Comparison of ENCODE assay signal across 8 cellular contexts in the genomic region with DNA sequence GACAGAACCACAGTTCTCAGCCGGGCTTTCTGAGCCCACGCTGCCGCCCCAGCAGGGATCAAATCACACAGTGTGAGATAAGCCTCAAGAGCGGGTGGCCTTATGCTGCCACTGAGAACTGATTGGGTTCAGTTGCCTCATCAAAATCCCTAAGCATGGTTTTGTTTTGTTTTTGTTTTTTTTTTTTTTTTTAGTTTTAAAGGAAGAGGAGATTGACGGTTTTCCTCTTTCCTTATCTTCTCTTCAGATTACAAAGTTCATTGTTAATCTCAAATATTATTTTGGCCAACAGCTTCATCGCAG. TPM values are rescaled to one million over a fixed set of nuclear protein-coding genes. Genes with fewer than 3 reads are reported as not detected.
DNase-seq lines count a peak whose midpoint lies in the region; ATAC-seq and FAIRE-seq lines count a peak whose summit lies in the region.

No MANE protein-coding gene starts in this region.

- ATAC-seq in HG03521 (IDR thresholded peaks at IDR 0.05; ENCODE audit: unreplicated experiment): peak; percentile 16

- peak overlapping the region; percentile 88 for H3K4me3 Mint-ChIP-seq in activated naive CD4-positive, alpha-beta T cell treated with anti-CD3 and anti-CD28 coated beads, Interleukin-2, amount 10 ng/mL, durations not matched to agents 7 days and 5 days

- H3K27me3 ChIP-seq in mononuclear cell (ENCODE audit: insufficient read depth, low read length): no peaks in the 10 kb centered on the region

- H3K4me1 Mint-ChIP-seq in activated naive CD4-positive, alpha-beta T cell treated with anti-CD3 and anti-CD28 coated beads, Interleukin-2, amount 10 ng/mL, durations not matched to agents 7 days and 5 days: peaks cover 47% of the 10 kb centered on the region

- H3K27me3 Mint-ChIP-seq in activated naive CD4-positive, alpha-beta T cell treated with anti-CD3 and anti-CD28 coated beads, Interleukin-2, amount 10 ng/mL, durations not matched to agents 7 days and 5 days: no peaks in the 10 kb centered on the region

- CTCF ChIA-PET in activated naive CD4-positive, alpha-beta T cell treated with anti-CD3 and anti-CD28 coated beads, Interleukin-2, amount 10 ng/mL, durations not matched to agents 7 days and 5 days (lab: Charles Lee): interaction anchor here (0.8 to 3.2 kb wide), 7 partner anchors 12 to 113 kb away, joined by 3 to 16 read pairs (median 3); no protein-coding TSS in a partner anchor

- peak overlapping the region; percentile 100 for H3K27ac Mint-ChIP-seq in activated naive CD4-positive, alpha-beta T cell treated with anti-CD3 and anti-CD28 coated beads, Interleukin-2, amount 10 ng/mL, durations not matched to agents 7 days and 5 days

- H3K36me3 Mint-ChIP-seq in activated naive CD4-positive, alpha-beta T cell treated with anti-CD3 and anti-CD28 coated beads, Interleukin-2, amount 10 ng/mL, durations not matched to agents 7 days and 5 days: peaks cover 42% of the 10 kb centered on the region

- H3K9me3 Mint-ChIP-seq in activated naive CD4-positive, alpha-beta T cell treated with anti-CD3 and anti-CD28 coated beads, Interleukin-2, amount 10 ng/mL, durations not matched to agents 7 days and 5 days: no peaks in the 10 kb centered on the region

- H3K9me3 ChIP-seq in mononuclear cell (ENCODE audit: low read depth, low read length): no peaks in the 10 kb centered on the region

- peak overlapping the region; percentile 95 for H3K4me3 ChIP-seq in mononuclear cell (ENCODE audit: low read length)

- peaks cover 22% of the 10 kb centered on the region for H3K4me1 ChIP-seq in mononuclear cell (ENCODE audit: insufficient read depth, low read length)

- no peak for FAIRE-seq in frontal cortex (lab: Jason Lieb, UNC)

- no peak for DNase-seq in activated naive CD4-positive, alpha-beta T cell treated with anti-CD3 and anti-CD28 coated beads, Interleukin-2, amount 10 ng/mL, durations not matched to agents 7 days and 5 days
- DNase-seq in activated naive CD4-positive, alpha-beta T cell treated with anti-CD3 and anti-CD28 coated beads, Interleukin-2, amount 50 U/mL, for 16 hours: no peak
- DNase-seq in caudate nucleus (lab: John Stamatoyannopoulos, UW): no peak
- DNase-seq in frontal cortex (ENCODE audit: low spot score in 2 of 2): no peak
- DNase-seq in NOMO-1 treated with DMSO at 0.1 percent for 48 hours (lab: John Stamatoyannopoulos, UW; ENCODE audit: unreplicated experiment): no peak
- no peak for DNase-seq in DMS79 (lab: John Stamatoyannopoulos, UW)

- H3K27ac ChIP-seq in caudate nucleus (ENCODE audit: low read depth, low read length): peak overlapping the region; percentile 98

RNA-seq across cellular contexts. Expression of gene COA6, which starts 0.6 kb away (rescaled TPM):
- total RNA-seq in mononuclear cell: 9.6 TPM
- 14.3 TPM for total RNA-seq in frontal cortex
